Comparison of ENCODE assay signal across 11 cellular contexts in the genomic region with DNA sequence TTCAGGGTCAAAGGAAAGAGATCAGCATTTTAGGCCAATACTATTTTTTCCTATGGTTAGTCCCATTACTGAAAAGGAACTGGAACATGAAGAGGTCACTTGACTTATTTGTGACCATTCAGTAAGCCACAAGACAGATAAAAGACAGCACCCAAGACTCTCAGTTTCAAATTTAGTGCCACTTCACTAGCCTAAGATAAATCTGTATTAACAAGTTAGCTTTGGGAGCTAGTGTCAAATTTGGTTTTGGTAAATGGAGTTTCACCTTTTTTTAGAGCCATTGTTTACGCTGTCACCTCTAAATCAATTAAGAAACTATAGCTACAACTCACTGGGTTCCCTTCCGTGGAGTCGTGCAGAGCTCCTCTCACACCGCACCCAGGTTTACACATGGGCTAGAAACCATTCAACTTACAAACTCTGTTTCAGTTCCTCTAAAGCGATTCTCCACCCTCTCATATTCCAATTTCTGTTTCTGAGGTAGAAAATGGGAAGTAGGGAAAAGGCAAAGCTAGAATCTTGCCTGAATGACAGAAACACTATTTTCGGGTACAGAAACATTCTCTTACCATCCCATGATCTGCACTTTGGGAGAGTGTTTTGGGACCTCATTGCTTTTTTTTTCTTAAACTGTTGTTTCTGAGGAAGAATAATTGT. TPM values are rescaled to one million over a fixed set of nuclear protein-coding genes. Genes with fewer than 3 reads are reported as not detected.
DNase-seq lines count a peak whose midpoint lies in the region; ATAC-seq and TF ChIP-seq lines count a peak whose summit lies in the region.
"Had no signal": no experiment of that assay in that cellular context is flagged by ENCODE, and none has a peak within 500 bp of the region (broad histone marks: within the 10 kb centered on the region; RNA-seq: fewer than 3 reads in every experiment).

No MANE protein-coding gene starts in this region.

- no peaks in the 10 kb centered on the region for H4K20me1 ChIP-seq in MM.1S (ENCODE audit: insufficient read depth, low read length)

- H3K27ac ChIP-seq in MM.1S (ENCODE audit: low read length), result peak overlapping the region; percentile 91
- no peak overlapping the region for H3K27ac ChIP-seq in naive thymus-derived CD4-positive, alpha-beta T cell (ENCODE audit: low read depth, low read length)
- H3K27ac ChIP-seq in CD8-positive, alpha-beta T cell (ENCODE audit: low read depth, low read length), result no peak overlapping the region
- no peak overlapping the region for H3K27ac ChIP-seq in effector memory CD4-positive, alpha-beta T cell (ENCODE audit: insufficient read depth, low read length, poor library complexity, severe bottlenecking)
- H3K27ac ChIP-seq: ascending aorta, neutrophil had no signal

- no peaks in the 10 kb centered on the region for H3K9me2 ChIP-seq in MM.1S (replicated peaks; ENCODE audit: insufficient read depth, low read length)

- no peaks in the 10 kb centered on the region for H3K9me3 ChIP-seq in MM.1S (replicated peaks; ENCODE audit: insufficient read depth, low read length)
- H3K9me3 ChIP-seq in naive thymus-derived CD4-positive, alpha-beta T cell (ENCODE audit: control insufficient read depth in 2 of 3, low read length in 3 of 3), result no peaks in the 10 kb centered on the region
- H3K9me3 ChIP-seq in CD8-positive, alpha-beta T cell (ENCODE audit: low read length), result no peaks in the 10 kb centered on the region
- no peaks in the 10 kb centered on the region for H3K9me3 ChIP-seq in effector memory CD4-positive, alpha-beta T cell (ENCODE audit: control insufficient read depth, low read length)
- H3K9me3 ChIP-seq: ascending aorta, neutrophil had no signal

- no peak overlapping the region for H2AFZ ChIP-seq in MM.1S (ENCODE audit: low read length)

- H3K4me1 ChIP-seq in MM.1S (ENCODE audit: low read length), result peaks cover 73% of the 10 kb centered on the region
- H3K4me1 ChIP-seq in naive thymus-derived CD4-positive, alpha-beta T cell (ENCODE audit: control insufficient read depth in 2 of 2, insufficient read depth in 2 of 2, low read length in 2 of 2), result no peaks in the 10 kb centered on the region
- no peaks in the 10 kb centered on the region for H3K4me1 ChIP-seq in CD8-positive, alpha-beta T cell (ENCODE audit: insufficient read depth, low read length)
- no peaks in the 10 kb centered on the region for H3K4me1 ChIP-seq in effector memory CD4-positive, alpha-beta T cell (ENCODE audit: control insufficient read depth, insufficient read depth, low read length, poor library complexity, severe bottlenecking)

- peaks cover 10% of the 10 kb centered on the region for H3K36me3 ChIP-seq in MM.1S (replicated peaks; ENCODE audit: insufficient read depth, low read length)
- peaks cover 2 to 53% (median 7%) of the 10 kb centered on the region in 3 experiments for H3K36me3 ChIP-seq in naive thymus-derived CD4-positive, alpha-beta T cell (ENCODE audit: control insufficient read depth in 2 of 3, insufficient read depth in 3 of 3, low read length in 3 of 3)
- H3K36me3 ChIP-seq in CD8-positive, alpha-beta T cell (ENCODE audit: insufficient read depth, low read length), result peaks cover 19% of the 10 kb centered on the region
- H3K36me3 ChIP-seq in effector memory CD4-positive, alpha-beta T cell (ENCODE audit: control insufficient read depth, insufficient read depth, low read length), result peaks cover 32% of the 10 kb centered on the region

- POLR2A ChIA-PET in naive thymus-derived CD4-positive, alpha-beta T cell (lab: Charles Lee), result interaction anchor here (0.8 kb wide), 1 partner anchor 18 kb away, joined by 3 read pairs; the partner anchor contains the start of gene RPUSD2
- POLR2A ChIA-PET in CD8-positive, alpha-beta T cell (lab: Charles Lee), result no interaction called here

- H3K4me3 Mint-ChIP-seq in naive thymus-derived CD4-positive, alpha-beta T cell, result no peak overlapping the region
- no peak overlapping the region for H3K4me3 Mint-ChIP-seq in CD8-positive, alpha-beta T cell

- no peaks in the 10 kb centered on the region for H3K27me3 ChIP-seq in MM.1S (replicated peaks; ENCODE audit: insufficient read depth, low read length)
- no peaks in the 10 kb centered on the region for H3K27me3 ChIP-seq in naive thymus-derived CD4-positive, alpha-beta T cell (ENCODE audit: control insufficient read depth in 2 of 2, insufficient read depth in 2 of 2, low read length in 2 of 2)
- no peaks in the 10 kb centered on the region for H3K27me3 ChIP-seq in CD8-positive, alpha-beta T cell (ENCODE audit: insufficient read depth, low read length)
- H3K27me3 ChIP-seq in effector memory CD4-positive, alpha-beta T cell (replicated peaks; ENCODE audit: control insufficient read depth, insufficient read depth, low read length, poor library complexity, severe bottlenecking), result no peaks in the 10 kb centered on the region
- H3K27me3 ChIP-seq: ascending aorta, neutrophil had no signal

- peaks cover 59% of the 10 kb centered on the region for H3F3A ChIP-seq in MM.1S (ENCODE audit: insufficient read depth, low read length)

- peak overlapping the region; percentile 6; the same call in 1 of the 2 replicates for H3K4me3 ChIP-seq in MM.1S (ENCODE audit: low read length)
- H3K4me3 ChIP-seq in naive thymus-derived CD4-positive, alpha-beta T cell (ENCODE audit: low read length), result no peak overlapping the region
- H3K4me3 ChIP-seq in CD8-positive, alpha-beta T cell (ENCODE audit: low read depth, low read length), result no peak overlapping the region
- H3K4me3 ChIP-seq in effector memory CD4-positive, alpha-beta T cell (ENCODE audit: insufficient read depth, low read depth, low read length, poor library complexity, severe bottlenecking), result no peak overlapping the region
- H3K4me3 ChIP-seq: ascending aorta had no signal

- CTCF ChIA-PET in naive thymus-derived CD4-positive, alpha-beta T cell (lab: Charles Lee), result no interaction called here
- CTCF ChIA-PET in CD8-positive, alpha-beta T cell (lab: Charles Lee), result no interaction called here

- H3K9ac ChIP-seq in MM.1S (ENCODE audit: low read length), result peak overlapping the region; percentile 41; the same call in 1 of the 2 replicates

- no peak overlapping the region for H3K27ac Mint-ChIP-seq in naive thymus-derived CD4-positive, alpha-beta T cell
- no peak overlapping the region for H3K27ac Mint-ChIP-seq in CD8-positive, alpha-beta T cell

- H3K36me3 Mint-ChIP-seq in naive thymus-derived CD4-positive, alpha-beta T cell, result peaks cover 6 to 66% (median 43%) of the 10 kb centered on the region in 5 donors
- H3K36me3 Mint-ChIP-seq in CD8-positive, alpha-beta T cell, result peaks cover 70% of the 10 kb centered on the region

- ATAC-seq in GM19035 (IDR thresholded peaks at IDR 0.05; ENCODE audit: unreplicated experiment), result peak; percentile 79
- peak; percentile 83 for ATAC-seq in HG02759 (IDR thresholded peaks at IDR 0.05; ENCODE audit: unreplicated experiment)
- ATAC-seq in naive thymus-derived CD4-positive, alpha-beta T cell, result peak; percentile 64
- no peak for ATAC-seq in CD8-positive, alpha-beta T cell

- no peak for TF ChIP-seq CTCF in MM.1S (IDR thresholded peaks at IDR 0.05; ENCODE audit: low read length)
- TF ChIP-seq CTCF in CD8-positive, alpha-beta T cell (IDR thresholded peaks at IDR 0.05), result no peak

- peaks cover 0 to 8% (median 0%) of the 10 kb centered on the region in 7 donors for H3K4me1 Mint-ChIP-seq in naive thymus-derived CD4-positive, alpha-beta T cell
- H3K4me1 Mint-ChIP-seq in CD8-positive, alpha-beta T cell (ENCODE audit: low read depth), result peaks cover 3% of the 10 kb centered on the region

- no peaks in the 10 kb centered on the region for H3K9me3 Mint-ChIP-seq in naive thymus-derived CD4-positive, alpha-beta T cell
- H3K9me3 Mint-ChIP-seq in CD8-positive, alpha-beta T cell, result no peaks in the 10 kb centered on the region

- intact Hi-C loops in naive thymus-derived CD4-positive, alpha-beta T cell (cut with micrococcal nuclease), result no loop called here
- intact Hi-C loops in CD8-positive, alpha-beta T cell (cut with DNase I, micrococcal nuclease), result no loop called here

- H3K4me2 ChIP-seq in MM.1S (ENCODE audit: low read depth, low read length), result peak overlapping the region; percentile 54

- peaks cover 52% of the 10 kb centered on the region for H3K79me2 ChIP-seq in MM.1S (ENCODE audit: low read length)

- H3K27me3 Mint-ChIP-seq in naive thymus-derived CD4-positive, alpha-beta T cell, result no peaks in the 10 kb centered on the region
- H3K27me3 Mint-ChIP-seq in CD8-positive, alpha-beta T cell (ENCODE audit: low read depth), result no peaks in the 10 kb centered on the region

- peak; percentile 69 for DNase-seq in MM.1S
- DNase-seq in naive thymus-derived CD4-positive, alpha-beta T cell, result no peak
- DNase-seq in CD8-positive, alpha-beta T cell, result no peak
- DNase-seq in activated T-cell treated with anti-CD3 and anti-CD28 coated beads for 4 hours, result no peak
- DNase-seq in effector memory CD4-positive, alpha-beta T cell, result no peak
- DNase-seq in activated T-cell treated with anti-CD3 and anti-CD28 coated beads, Interleukin-2, amount 50 U/mL, for 1 hour, result no peak
- DNase-seq: NCI-H1930 had no signal

RNA-seq across cellular contexts. Expression of gene CCDC32, which starts 14.3 kb away (rescaled TPM):
- 10 to 100 TPM; 22.4 to 37.3 (median 33.3) TPM for total RNA-seq in naive thymus-derived CD4-positive, alpha-beta T cell
- polyA plus RNA-seq in naive thymus-derived CD4-positive, alpha-beta T cell, result 10 to 100 TPM; 37.5 to 44.8 TPM
- total RNA-seq in CD8-positive, alpha-beta T cell, result 10 to 100 TPM; 18.3 to 20.3 TPM

RNA-seq across cellular contexts. Expression of gene RPUSD2, which starts 18.6 kb away (rescaled TPM):
- total RNA-seq in naive thymus-derived CD4-positive, alpha-beta T cell, result 10 to 100 TPM; 10.6 to 19.0 (median 15.5) TPM
- polyA plus RNA-seq in naive thymus-derived CD4-positive, alpha-beta T cell, result 10 to 100 TPM; 19.3 to 25.9 TPM
- 10 to 100 TPM; 20.1 to 24.3 TPM for total RNA-seq in CD8-positive, alpha-beta T cell

RNA-seq across cellular contexts. Expression of gene KNL1, which starts 43.5 kb away (rescaled TPM):
- total RNA-seq in naive thymus-derived CD4-positive, alpha-beta T cell, result 10 to 100 TPM in 1 of 5 experiments, 1 to 10 TPM in 2, under 1 TPM in 2; 0.16 to 41.5 (median 1.7) TPM
- under 1 TPM; 0.08 to 0.99 TPM for polyA plus RNA-seq in naive thymus-derived CD4-positive, alpha-beta T cell
- total RNA-seq in CD8-positive, alpha-beta T cell, result under 1 TPM; 0.83 to 0.98 TPM
- total RNA-seq: ascending aorta had no signal
